In the genomic region with DNA sequence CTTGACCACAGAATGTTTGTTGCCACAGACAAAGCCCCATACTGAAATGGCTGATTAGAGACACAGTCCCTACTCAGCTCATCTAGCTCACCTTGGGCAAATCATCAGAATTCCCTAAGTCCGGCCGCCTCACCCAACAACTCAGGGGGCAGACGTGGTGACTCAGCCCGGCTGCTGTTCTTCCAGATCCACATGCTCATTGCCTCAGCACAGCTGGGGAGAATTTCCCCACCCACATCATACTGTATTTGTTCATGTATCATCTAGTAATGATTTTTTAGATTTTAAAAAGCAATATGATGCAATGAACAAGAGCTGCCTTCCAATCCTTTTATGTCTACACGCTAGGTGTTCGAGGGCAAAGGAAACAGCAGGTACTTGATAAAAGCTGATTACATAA, we compare ENCODE assay signal across 15 cellular contexts.
DNase-seq lines count a peak whose midpoint lies in the region; TF ChIP-seq lines count a peak whose summit lies in the region.
"Had no signal": no experiment of that assay in that cellular context is flagged by ENCODE, and none has a peak within 500 bp of the region (broad histone marks: within the 10 kb centered on the region; RNA-seq: fewer than 3 reads in every experiment).

No MANE protein-coding gene starts in this region.

- in situ Hi-C loops in mammary epithelial cell (cut with MboI; ENCODE audit: low sequenced_read_pairs in 2 of 2): no loop called here

- CTCF ChIA-PET in mammary epithelial cell (lab: Charles Lee; ENCODE audit: low non-redundant PET) (no interaction called here), PC-9 (lab: Charles Lee) (no interaction called here)

- H4K20me1 ChIP-seq in mammary epithelial cell (ENCODE audit: insufficient read depth, low read length) (no peaks in the 10 kb centered on the region), PC-9 (ENCODE audit: insufficient read depth) (no peaks in the 10 kb centered on the region)

- no peaks in the 10 kb centered on the region for H3K36me3 ChIP-seq in mammary epithelial cell (ENCODE audit: insufficient read depth, low read length)
- no peaks in the 10 kb centered on the region for H3K36me3 ChIP-seq in PC-9 (ENCODE audit: low read depth)
- H3K36me3 ChIP-seq in WERI-Rb-1: no peaks in the 10 kb centered on the region
- H3K36me3 ChIP-seq: colonic mucosa, esophagus muscularis mucosa, suprapubic skin had no signal

- peak; percentile 52 for DNase-seq in AG08395 (ENCODE audit: low spot score)
- DNase-seq in HT1080 (ENCODE audit: low read depth): peak; percentile 13
- peak; percentile 94 for DNase-seq in mammary epithelial cell
- DNase-seq in iPS-NIHi7 (ENCODE audit: extremely low spot score): peak; percentile 55
- DNase-seq in PC-9: no peak
- no peak for DNase-seq in OCI-M2 (lab: John Stamatoyannopoulos, UW; ENCODE audit: unreplicated experiment)
- no peak for DNase-seq in WERI-Rb-1
- DNase-seq in COLO829 (ENCODE audit: low spot score): no peak
- DNase-seq: activated naive CD4-positive, alpha-beta T cell treated with anti-CD3 and anti-CD28 coated beads, Interleukin-2, amount 10 ng/mL, durations not matched to agents 7 days and 5 days; colonic mucosa; NCI-H1092 treated with DMSO at 0.1 percent for 48 hours; NCI-H446; posterior cingulate gyrus had no signal

- H3K27me3 ChIP-seq in mammary epithelial cell (ENCODE audit: insufficient read depth, low read length): no peaks in the 10 kb centered on the region
- no peaks in the 10 kb centered on the region for H3K27me3 ChIP-seq in PC-9 (ENCODE audit: insufficient read depth, low read depth)
- peaks cover 14% of the 10 kb centered on the region for H3K27me3 ChIP-seq in WERI-Rb-1 (ENCODE audit: insufficient read depth, low read depth, severe bottlenecking)
- H3K27me3 ChIP-seq: colonic mucosa, esophagus muscularis mucosa, suprapubic skin had no signal

- H3K4me2 ChIP-seq in mammary epithelial cell (ENCODE audit: insufficient read depth, low read depth, low read length) (no peak overlapping the region), PC-9 (no peak overlapping the region)

- no peak overlapping the region for H3K9ac ChIP-seq in mammary epithelial cell (ENCODE audit: insufficient read depth, low read length)

- H2AFZ ChIP-seq in mammary epithelial cell (ENCODE audit: low read depth, low read length) (peak overlapping the region; percentile 18), PC-9 (no peak overlapping the region)

- TF ChIP-seq CTCF in mammary epithelial cell (conservative IDR thresholded peaks at IDR 0.05 in 1 of 2, IDR thresholded peaks at IDR 0.05 in 1 of 2; ENCODE audit: extremely low read depth in 1 of 2, insufficient read depth in 1 of 2, low read depth in 1 of 2, low read length in 2 of 2): no peak
- no peak for TF ChIP-seq CTCF in PC-9 (conservative IDR thresholded peaks at IDR 0.05)
- no peak for TF ChIP-seq CTCF in WERI-Rb-1 (IDR thresholded peaks at IDR 0.05; ENCODE audit: low read depth, low read length)

- POLR2A ChIA-PET in PC-9 (lab: Charles Lee; ENCODE audit: unreplicated experiment): no interaction called here

- no TSS peak for BruUV-seq in mammary epithelial cell (replicated peaks; lab: Mats Ljungman, UMichigan)
- BruUV-seq in PC-9 (replicated peaks; lab: Mats Ljungman, UMichigan): no TSS peak

- no peaks in the 10 kb centered on the region for H3K9me2 ChIP-seq in PC-9 (ENCODE audit: insufficient read depth)

- intact Hi-C loops in mammary epithelial cell (cut with micrococcal nuclease) (no loop called here), PC-9 (cut with micrococcal nuclease; ENCODE audit: unreplicated experiment) (no loop called here)

- peaks cover 7% of the 10 kb centered on the region for H3K9me3 ChIP-seq in mammary epithelial cell (replicated peaks; ENCODE audit: insufficient read depth, low read length)
- H3K9me3 ChIP-seq in PC-9 (ENCODE audit: insufficient read depth, low read depth): no peaks in the 10 kb centered on the region
- H3K9me3 ChIP-seq in WERI-Rb-1 (ENCODE audit: severe bottlenecking): peaks cover 7% of the 10 kb centered on the region
- H3K9me3 ChIP-seq: colonic mucosa, suprapubic skin had no signal

- H3K4me1 ChIP-seq in mammary epithelial cell (ENCODE audit: insufficient read depth, low read length): peaks cover 8% of the 10 kb centered on the region
- no peaks in the 10 kb centered on the region for H3K4me1 ChIP-seq in PC-9 (replicated peaks; ENCODE audit: insufficient read depth)
- H3K4me1 ChIP-seq: colonic mucosa, suprapubic skin had no signal

- no peaks in the 10 kb centered on the region for H3F3A ChIP-seq in PC-9 (ENCODE audit: insufficient read depth, low read depth)

- H3K4me3 ChIP-seq in mammary epithelial cell (replicated peaks in 1 of 3; ENCODE audit: insufficient read depth in 1 of 3, low read depth in 2 of 3, low read length in 3 of 3) (no peak overlapping the region), PC-9 (no peak overlapping the region), WERI-Rb-1 (ENCODE audit: low read depth, low read length) (no peak overlapping the region)
- H3K4me3 ChIP-seq: colonic mucosa, esophagus muscularis mucosa, suprapubic skin had no signal

- H3K27ac ChIP-seq in mammary epithelial cell (ENCODE audit: insufficient read depth, low read depth, low read length): no peak overlapping the region
- H3K27ac ChIP-seq in PC-9: no peak overlapping the region
- H3K27ac ChIP-seq in WERI-Rb-1: no peak overlapping the region
- H3K27ac ChIP-seq: colonic mucosa, esophagus muscularis mucosa, suprapubic skin had no signal

- H3K79me2 ChIP-seq in mammary epithelial cell (ENCODE audit: insufficient read depth, low read length) (no peaks in the 10 kb centered on the region), PC-9 (ENCODE audit: low read depth) (no peaks in the 10 kb centered on the region)

- WGBS in mammary epithelial cell (ENCODE audit: low coverage, missing lambda C conversion rate): 36% methylated on average over 5 of the region's 6 CpGs

- dilution Hi-C loops in mammary epithelial cell (cut with HindIII; ENCODE audit: low sequenced_read_pairs): no loop called here

Comparison
In these comparisons a context has a peak if more than half of its experiments do, and no peak if none do; other contexts are left out.
1. DNase-seq: peak in AG08395 (single experiment), HT1080 (single experiment), mammary epithelial cell (single experiment) and iPS-NIHi7 (single experiment); none in PC-9 (0 of 2), OCI-M2 (single experiment), WERI-Rb-1 (single experiment) and COLO829 (single experiment).